ENCODE assay signal across 1 cellular context in genomic region chr1:53446051-53446450, GRCh38.
TF ChIP-seq lines count a peak whose summit lies in the region.

No MANE protein-coding gene starts in this region.

TF ChIP-seq in IMR-90, 13 proteins besides CTCF, POLR2A, EP300 and RAD21 (continued from another document):
- no peak for TF ChIP-seq ELK1 (IDR thresholded peaks at IDR 0.05; ENCODE audit: borderline replicate concordance, low read depth, low read length)
- TF ChIP-seq RCOR1 (IDR thresholded peaks at IDR 0.05; ENCODE audit: insufficient replicate concordance, low read length): no peak
